ENCODE assay signal across 13 cellular contexts in genomic region chr15:65952425-65953053, GRCh38.
DNase-seq lines count a peak whose midpoint lies in the region; ATAC-seq and TF ChIP-seq lines count a peak whose summit lies in the region.
"Had no signal": no experiment of that assay in that cellular context is flagged by ENCODE, and none has a peak within 500 bp of the region (broad histone marks: within the 10 kb centered on the region; RNA-seq: fewer than 3 reads in every experiment).

No MANE protein-coding gene starts in this region.

- H3K14ac ChIP-seq in IMR-90 (replicated peaks; ENCODE audit: low read depth, low read length) = no peak overlapping the region

- POLR2A ChIA-PET in IMR-90 (lab: Charles Lee; ENCODE audit: unreplicated experiment) = interaction anchor here (0.6 kb wide), 1 partner anchor 553 kb away, joined by 3 read pairs; no protein-coding TSS in a partner anchor

- no peak overlapping the region for H2BK20ac ChIP-seq in IMR-90 (ENCODE audit: low read depth, low read length)

- no peak overlapping the region for H3K4me2 ChIP-seq in IMR-90 (ENCODE audit: low read depth, low read length)

- no peak for TF ChIP-seq RAD21 in IMR-90 (IDR thresholded peaks at IDR 0.05; ENCODE audit: low read length)

- H2BK15ac ChIP-seq in IMR-90 (ENCODE audit: low read depth, low read length) = no peak overlapping the region

- no peaks in the 10 kb centered on the region for H3K36me3 ChIP-seq in IMR-90 (ENCODE audit: control insufficient read depth, insufficient read depth, low read length)
- H3K36me3 ChIP-seq in tibial nerve = no peaks in the 10 kb centered on the region
- H3K36me3 ChIP-seq in upper lobe of left lung = no peaks in the 10 kb centered on the region

- H3K27ac ChIP-seq in IMR-90 (ENCODE audit: insufficient read depth, low read length) = no peak overlapping the region
- no peak overlapping the region for H3K27ac ChIP-seq in tibial nerve
- no peak overlapping the region for H3K27ac ChIP-seq in upper lobe of left lung
- H3K27ac ChIP-seq: coronary artery had no signal

- H3K4me3 ChIP-seq in IMR-90 (ENCODE audit: insufficient read depth, low read depth, low read length) (no peak overlapping the region), astrocyte of the spinal cord (ENCODE audit: low read depth, low read length) (no peak overlapping the region), tibial nerve (no peak overlapping the region), upper lobe of left lung (no peak overlapping the region)
- H3K4me3 ChIP-seq: coronary artery had no signal

- DNase-seq in EH (ENCODE audit: low read depth) = peak; percentile 68
- peak; percentile 65 for DNase-seq in IMR-90
- DNase-seq in astrocyte of the spinal cord (ENCODE audit: low read depth, low spot score) = peak; percentile 68
- peak; percentile 47 for DNase-seq in kidney tubule cell (ENCODE audit: low spot score)
- DNase-seq in NCI-H69 (lab: John Stamatoyannopoulos, UW) = no peak
- DNase-seq in tibial nerve (ENCODE audit: low spot score in 2 of 2) = no peak
- no peak for DNase-seq in upper lobe of left lung
- DNase-seq: activated CD4-positive, alpha-beta T cell treated with anti-CD3 and anti-CD28 coated beads for 1 hour; naive thymus-derived CD8-positive, alpha-beta T cell; NCI-H187 treated with DMSO at 0.1 percent for 48 hours; stimulated activated naive CD4-positive, alpha-beta T cell had no signal

- 63% methylated on average over 4 of the region's 7 CpGs; no CpG with 5 or more reads in 1 of the 2 experiments for WGBS in IMR-90 (ENCODE audit: extremely low coverage in 2 of 2, insufficient read length in 1 of 2), 2 experiments
- 39 to 43% methylated on average over 7 of the region's 7 CpGs for WGBS in tibial nerve, 2 donors
- WGBS in upper lobe of left lung, 2 donors = 44 to 51% methylated on average over 7 of the region's 7 CpGs

- TF ChIP-seq CTCF in IMR-90 (conservative IDR thresholded peaks at IDR 0.05; ENCODE audit: low read depth, low read length) (no peak), astrocyte of the spinal cord (IDR thresholded peaks at IDR 0.05; ENCODE audit: low read depth, low read length) (no peak), tibial nerve (IDR thresholded peaks at IDR 0.05) (no peak), upper lobe of left lung (IDR thresholded peaks at IDR 0.05) (no peak)

- no peak for TF ChIP-seq EP300 in tibial nerve (IDR thresholded peaks at IDR 0.05)
- TF ChIP-seq EP300 in upper lobe of left lung (IDR thresholded peaks at IDR 0.05) = no peak

- CTCF ChIA-PET in IMR-90 (lab: Yijun Ruan, JAX) = no interaction called here

- ATAC-seq in IMR-90 (ENCODE audit: low read depth) = peak; percentile 75
- no peak for ATAC-seq in upper lobe of left lung (ENCODE audit: low FRiP score in 2 of 2)
- no peak for ATAC-seq in GM18868 (IDR thresholded peaks at IDR 0.05; ENCODE audit: unreplicated experiment)
- ATAC-seq: naive thymus-derived CD8-positive, alpha-beta T cell had no signal

- H4K20me1 ChIP-seq in IMR-90 (ENCODE audit: insufficient read depth, low read length) = 0 out of 2 replicates have a peak, but pooled peaks cover 4% of the 10 kb centered on the region

- peak overlapping the region; percentile 44 for H2AFZ ChIP-seq in IMR-90 (replicated peaks; ENCODE audit: low read length, poor library complexity)

- H2BK5ac ChIP-seq in IMR-90 (ENCODE audit: low read depth, low read length, poor library complexity, severe bottlenecking) = no peak overlapping the region

- TF ChIP-seq POLR2A in IMR-90 (IDR thresholded peaks at IDR 0.05; ENCODE audit: low read depth, low read length) (no peak), tibial nerve (IDR thresholded peaks at IDR 0.05) (no peak), upper lobe of left lung (IDR thresholded peaks at IDR 0.05) (no peak)

- no peaks in the 10 kb centered on the region for H3K79me1 ChIP-seq in IMR-90 (ENCODE audit: low read depth in 1 of 2, low read length in 2 of 2)

- H2AK9ac ChIP-seq in IMR-90 (replicated peaks; ENCODE audit: low read depth, low read length, poor library complexity) = no peak overlapping the region

- dilution Hi-C loops in IMR-90 (cut with HindIII; ENCODE audit: low sequenced_read_pairs, unreplicated experiment) = no loop called here

- H3K9me1 ChIP-seq in IMR-90 (ENCODE audit: insufficient read depth, low read length) = no peaks in the 10 kb centered on the region

- H2BK120ac ChIP-seq in IMR-90 (ENCODE audit: low read depth, low read length) = no peak overlapping the region

- H3K18ac ChIP-seq in IMR-90 (ENCODE audit: low read depth, low read length) = no peak overlapping the region

- no peak overlapping the region for H3K23ac ChIP-seq in IMR-90 (ENCODE audit: low read depth, low read length)

- H3K27me3 ChIP-seq in IMR-90 (ENCODE audit: control insufficient read depth, insufficient read depth, low read length) = peaks cover 22% of the 10 kb centered on the region
- H3K27me3 ChIP-seq in tibial nerve = no peaks in the 10 kb centered on the region
- no peaks in the 10 kb centered on the region for H3K27me3 ChIP-seq in upper lobe of left lung

- BruUV-seq in IMR-90 (replicated peaks; lab: Mats Ljungman, UMichigan) = no TSS peak

- H4K91ac ChIP-seq in IMR-90 (ENCODE audit: insufficient read depth, low read depth, low read length) = no peak overlapping the region

- in situ Hi-C loops in IMR-90 (cut with MboI; ENCODE audit: low sequenced_read_pairs) (no loop called here), astrocyte of the spinal cord (cut with HindIII; ENCODE audit: low sequenced_read_pairs) (no loop called here)

- H4K5ac ChIP-seq in IMR-90 (ENCODE audit: low read depth, low read length) = no peak overlapping the region

- H3K9me3 ChIP-seq in IMR-90 (ENCODE audit: control insufficient read depth, insufficient read depth, low read length) (no peaks in the 10 kb centered on the region), tibial nerve (no peaks in the 10 kb centered on the region), upper lobe of left lung (no peaks in the 10 kb centered on the region)

- H3K9ac ChIP-seq in IMR-90 (ENCODE audit: low read depth, low read length) = no peak overlapping the region

- intact Hi-C loops in IMR-90 (cut with micrococcal nuclease) = loop anchor here (2.0 kb wide), 1 partner anchor 52 kb away; no protein-coding TSS in a partner anchor

- H3K4me1 ChIP-seq in IMR-90 (ENCODE audit: control insufficient read depth, insufficient read depth, low read length) (no peaks in the 10 kb centered on the region), tibial nerve (no peaks in the 10 kb centered on the region), upper lobe of left lung (no peaks in the 10 kb centered on the region)

- H2AK5ac ChIP-seq in IMR-90 (ENCODE audit: low read depth, low read length) = no peak overlapping the region

- no peak overlapping the region for H3K4ac ChIP-seq in IMR-90 (ENCODE audit: low read depth, low read length)

- H3K56ac ChIP-seq in IMR-90 (ENCODE audit: extremely low read depth, insufficient read depth, low read length) = no peak overlapping the region

- no peak overlapping the region for H4K8ac ChIP-seq in IMR-90 (ENCODE audit: low read depth in 2 of 2, low read length in 2 of 2)

TF ChIP-seq in IMR-90, 13 proteins besides CTCF, POLR2A, EP300 and RAD21:
- TF ChIP-seq RFX5 (IDR thresholded peaks at IDR 0.05; ENCODE audit: low read depth, low read length) = no peak
- TF ChIP-seq ELK1 (IDR thresholded peaks at IDR 0.05; ENCODE audit: borderline replicate concordance, low read depth, low read length) = no peak
- TF ChIP-seq CEBPB (IDR thresholded peaks at IDR 0.05; ENCODE audit: low read depth, low read length) = no peak
- TF ChIP-seq CHD1 (IDR thresholded peaks at IDR 0.05; ENCODE audit: low read depth, low read length) = no peak
- TF ChIP-seq BHLHE40 (IDR thresholded peaks at IDR 0.05; ENCODE audit: low read depth, low read length) = no peak
- TF ChIP-seq SMC3 (IDR thresholded peaks at IDR 0.05; ENCODE audit: low read depth, low read length) = no peak
- TF ChIP-seq USF2 (IDR thresholded peaks at IDR 0.05; ENCODE audit: low read depth, low read length) = no peak
- no peak for TF ChIP-seq MAFK (IDR thresholded peaks at IDR 0.05; ENCODE audit: low read depth, low read length)
- TF ChIP-seq MAZ (IDR thresholded peaks at IDR 0.05; ENCODE audit: borderline replicate concordance, low read depth, low read length) = no peak

Comparison
In these comparisons a context has a peak if more than half of its experiments do, and no peak if none do; other contexts are left out.
1. DNase-seq: peak in EH (single experiment), IMR-90 (single experiment), astrocyte of the spinal cord (single experiment) and kidney tubule cell (single experiment); none in NCI-H69 (single experiment), tibial nerve (0 of 2) and upper lobe of left lung (0 of 2).